In genomic region chr14:83300454-83301064, GRCh38 we compare ENCODE assay signal across 8 cellular contexts.
DNase-seq lines count a peak whose midpoint lies in the region; ATAC-seq and TF ChIP-seq lines count a peak whose summit lies in the region.

No MANE protein-coding gene starts in this region.

- H3K4me3 ChIP-seq in AG10803 (ENCODE audit: low read length) (no peak overlapping the region), cardiac fibroblast (replicated peaks in 1 of 2; ENCODE audit: low read depth in 2 of 2, low read length in 2 of 2) (no peak overlapping the region)

- DNase-seq in AG10803 (ENCODE audit: low read depth) = peak; percentile 23
- peak; percentile 45 for DNase-seq in NCI-H2171 (lab: John Stamatoyannopoulos, UW)
- peak; percentile 47 to 56 for DNase-seq in cardiac fibroblast (ENCODE audit: low read depth in 2 of 2)
- DNase-seq in myocyte (ENCODE audit: low read depth) = peak; percentile 55

- TF ChIP-seq CTCF in AG10803 (conservative IDR thresholded peaks at IDR 0.05; ENCODE audit: low read length) = peak; percentile 94
- peak; percentile 78 for TF ChIP-seq CTCF in cardiac fibroblast (IDR thresholded peaks at IDR 0.05; ENCODE audit: low read depth, low read length)

- ATAC-seq in GM19351 (IDR thresholded peaks at IDR 0.05; ENCODE audit: unreplicated experiment) (peak; percentile 73), HG03439 (IDR thresholded peaks at IDR 0.05; ENCODE audit: unreplicated experiment) (no peak), HG03135 (IDR thresholded peaks at IDR 0.05; ENCODE audit: unreplicated experiment) (no peak), GM21528 (IDR thresholded peaks at IDR 0.05; ENCODE audit: low FRiP score, unreplicated experiment) (no peak)
